1 cellular context compared by ENCODE assay signal in genomic region chr2:25315316-25315680, GRCh38.
TF ChIP-seq lines count a peak whose summit lies in the region.

No MANE protein-coding gene starts in this region.

TF ChIP-seq in SK-N-SH treated with all-trans-retinoic acid at 6 μM for 48 hours, 23 proteins besides CTCF, POLR2A, EP300 and RAD21 (continued from another document):
- TF ChIP-seq, protein P1, sequence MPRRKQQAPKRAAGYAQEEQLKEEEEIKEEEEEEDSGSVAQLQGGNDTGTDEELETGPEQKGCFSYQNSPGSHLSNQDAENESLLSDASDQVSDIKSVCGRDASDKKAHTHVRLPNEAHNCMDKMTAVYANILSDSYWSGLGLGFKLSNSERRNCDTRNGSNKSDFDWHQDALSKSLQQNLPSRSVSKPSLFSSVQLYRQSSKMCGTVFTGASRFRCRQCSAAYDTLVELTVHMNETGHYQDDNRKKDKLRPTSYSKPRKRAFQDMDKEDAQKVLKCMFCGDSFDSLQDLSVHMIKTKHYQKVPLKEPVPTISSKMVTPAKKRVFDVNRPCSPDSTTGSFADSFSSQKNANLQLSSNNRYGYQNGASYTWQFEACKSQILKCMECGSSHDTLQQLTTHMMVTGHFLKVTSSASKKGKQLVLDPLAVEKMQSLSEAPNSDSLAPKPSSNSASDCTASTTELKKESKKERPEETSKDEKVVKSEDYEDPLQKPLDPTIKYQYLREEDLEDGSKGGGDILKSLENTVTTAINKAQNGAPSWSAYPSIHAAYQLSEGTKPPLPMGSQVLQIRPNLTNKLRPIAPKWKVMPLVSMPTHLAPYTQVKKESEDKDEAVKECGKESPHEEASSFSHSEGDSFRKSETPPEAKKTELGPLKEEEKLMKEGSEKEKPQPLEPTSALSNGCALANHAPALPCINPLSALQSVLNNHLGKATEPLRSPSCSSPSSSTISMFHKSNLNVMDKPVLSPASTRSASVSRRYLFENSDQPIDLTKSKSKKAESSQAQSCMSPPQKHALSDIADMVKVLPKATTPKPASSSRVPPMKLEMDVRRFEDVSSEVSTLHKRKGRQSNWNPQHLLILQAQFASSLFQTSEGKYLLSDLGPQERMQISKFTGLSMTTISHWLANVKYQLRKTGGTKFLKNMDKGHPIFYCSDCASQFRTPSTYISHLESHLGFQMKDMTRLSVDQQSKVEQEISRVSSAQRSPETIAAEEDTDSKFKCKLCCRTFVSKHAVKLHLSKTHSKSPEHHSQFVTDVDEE (CRISPR knock-in tag; IDR thresholded peaks at IDR 0.05), result no peak
- no peak for TF ChIP-seq ISL1 (CRISPR knock-in tag; IDR thresholded peaks at IDR 0.05)
- TF ChIP-seq ZC3H10 (CRISPR knock-in tag; IDR thresholded peaks at IDR 0.05), result no peak
- TF ChIP-seq, protein P2, sequence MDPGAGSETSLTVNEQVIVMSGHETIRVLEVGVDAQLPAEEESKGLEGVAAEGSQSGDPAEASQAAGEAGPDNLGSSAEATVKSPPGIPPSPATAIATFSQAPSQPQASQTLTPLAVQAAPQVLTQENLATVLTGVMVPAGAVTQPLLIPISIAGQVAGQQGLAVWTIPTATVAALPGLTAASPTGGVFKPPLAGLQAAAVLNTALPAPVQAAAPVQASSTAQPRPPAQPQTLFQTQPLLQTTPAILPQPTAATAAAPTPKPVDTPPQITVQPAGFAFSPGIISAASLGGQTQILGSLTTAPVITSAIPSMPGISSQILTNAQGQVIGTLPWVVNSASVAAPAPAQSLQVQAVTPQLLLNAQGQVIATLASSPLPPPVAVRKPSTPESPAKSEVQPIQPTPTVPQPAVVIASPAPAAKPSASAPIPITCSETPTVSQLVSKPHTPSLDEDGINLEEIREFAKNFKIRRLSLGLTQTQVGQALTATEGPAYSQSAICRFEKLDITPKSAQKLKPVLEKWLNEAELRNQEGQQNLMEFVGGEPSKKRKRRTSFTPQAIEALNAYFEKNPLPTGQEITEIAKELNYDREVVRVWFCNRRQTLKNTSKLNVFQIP (CRISPR knock-in tag; IDR thresholded peaks at IDR 0.05; ENCODE audit: borderline replicate concordance, low read depth), result no peak
- TF ChIP-seq OSR1 (CRISPR knock-in tag; IDR thresholded peaks at IDR 0.05), result no peak
- TF ChIP-seq CSDC2 (CRISPR knock-in tag; IDR thresholded peaks at IDR 0.05), result no peak
- TF ChIP-seq CSRNP3 (CRISPR knock-in tag; IDR thresholded peaks at IDR 0.05), result no peak
- no peak for TF ChIP-seq ARNTL (CRISPR knock-in tag; IDR thresholded peaks at IDR 0.05; ENCODE audit: borderline replicate concordance, low read depth)
- TF ChIP-seq SNAI2 (CRISPR knock-in tag; IDR thresholded peaks at IDR 0.05), result no peak
- TF ChIP-seq TOX (CRISPR knock-in tag; IDR thresholded peaks at IDR 0.05; ENCODE audit: borderline replicate concordance), result no peak
- TF ChIP-seq ZFP3 (CRISPR knock-in tag; IDR thresholded peaks at IDR 0.05), result no peak
- no peak for TF ChIP-seq ZNF8 (CRISPR knock-in tag; IDR thresholded peaks at IDR 0.05)
- TF ChIP-seq ESRRG (CRISPR knock-in tag; IDR thresholded peaks at IDR 0.05), result no peak
